ENCODE assay signal across 11 cellular contexts in the genomic region with DNA sequence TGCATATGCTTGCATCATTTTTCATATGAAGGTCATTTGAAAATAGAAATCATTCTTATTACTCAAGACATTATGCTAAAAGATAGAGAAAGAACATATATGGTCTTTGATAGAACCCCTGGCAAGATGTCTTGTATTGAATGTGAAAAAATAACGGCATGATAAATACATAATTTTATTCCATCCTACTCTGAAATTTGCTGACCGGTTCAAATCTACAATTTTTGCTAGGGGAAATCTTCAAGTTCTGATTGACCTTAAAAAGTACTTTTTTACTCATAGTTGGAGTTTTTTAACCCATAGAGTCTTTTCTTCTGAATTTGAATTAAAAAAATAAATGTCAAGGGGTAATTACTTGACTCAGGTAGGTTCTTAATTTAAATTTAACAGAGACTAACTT.
"Had no signal": no experiment of that assay in that cellular context is flagged by ENCODE, and none has a peak within 500 bp of the region (broad histone marks: within the 10 kb centered on the region; RNA-seq: fewer than 3 reads in every experiment).

No MANE protein-coding gene starts in this region.

- H3K36me3 ChIP-seq: HAP-1 had no signal

- ATAC-seq: GM23338, HCT116 had no signal

- FAIRE-seq: H1, H54 had no signal

- H3K9ac ChIP-seq: GM23248 had no signal

- H3K4me2 ChIP-seq: GM23338 had no signal

- H3K4me3 ChIP-seq: GM23248, GM23338, HAP-1 had no signal

- H3K27ac ChIP-seq: GM23248 had no signal

- H2AFZ ChIP-seq: GM23248, GM23338 had no signal

- H3K9me3 ChIP-seq: HAP-1 had no signal

- DNase-seq: GM23248, GOT3, H7, H9, HCEC 1CT, HFFc6 had no signal
